22 cellular contexts compared by ENCODE assay signal in the genomic region with DNA sequence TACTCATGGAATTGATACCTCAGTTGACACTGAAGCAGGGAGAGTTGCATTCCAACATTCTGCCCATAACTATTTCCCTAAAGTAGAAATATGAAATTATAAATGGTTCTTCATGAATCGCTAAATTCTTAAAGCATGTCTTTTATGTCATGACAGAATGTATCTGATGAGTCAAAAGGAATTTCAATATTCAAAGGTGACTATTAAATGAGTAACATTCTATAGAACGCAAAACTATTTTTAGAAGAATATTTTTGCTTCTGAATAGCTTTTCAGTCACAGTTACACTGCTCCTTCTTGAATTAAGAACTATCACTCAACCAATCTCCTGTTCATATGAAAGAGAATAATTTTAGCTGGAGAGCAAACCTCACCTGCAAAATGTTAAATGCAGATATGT.
"Had no signal": no experiment of that assay in that cellular context is flagged by ENCODE, and none has a peak within 500 bp of the region (broad histone marks: within the 10 kb centered on the region; RNA-seq: fewer than 3 reads in every experiment).

No MANE protein-coding gene starts in this region.

- H3K4me1 Mint-ChIP-seq: activated CD4-positive, alpha-beta T cell treated with anti-CD3 and anti-CD28 coated beads, Interleukin-2, amount 10 ng/mL, durations not matched to agents 7 days and 5 days; activated CD8-positive, alpha-beta memory T cell treated with anti-CD3 and anti-CD28 coated beads, Interleukin-2, amount 10 ng/mL, durations not matched to agents 7 days and 5 days; activated naive CD4-positive, alpha-beta T cell treated with anti-CD3 and anti-CD28 coated beads, Interleukin-2, amount 10 ng/mL, durations not matched to agents 7 days and 5 days; naive thymus-derived CD4-positive, alpha-beta T cell; neural progenitor cell had no signal

- H3K27me3 ChIP-seq: esophagus muscularis mucosa, gastroesophageal sphincter, heart right ventricle, neural progenitor cell, thyroid gland, upper lobe of right lung had no signal

- H3K4me1 ChIP-seq: esophagus muscularis mucosa, gastroesophageal sphincter, heart right ventricle, neural progenitor cell, thyroid gland, upper lobe of right lung had no signal

- H3K36me3 Mint-ChIP-seq: activated CD8-positive, alpha-beta memory T cell treated with anti-CD3 and anti-CD28 coated beads, Interleukin-2, amount 10 ng/mL, durations not matched to agents 7 days and 5 days; activated naive CD4-positive, alpha-beta T cell treated with anti-CD3 and anti-CD28 coated beads, Interleukin-2, amount 10 ng/mL, durations not matched to agents 7 days and 5 days; neural progenitor cell had no signal

- H3K27me3 Mint-ChIP-seq: activated CD4-positive, alpha-beta T cell treated with anti-CD3 and anti-CD28 coated beads, Interleukin-2, amount 10 ng/mL, durations not matched to agents 7 days and 5 days; activated CD8-positive, alpha-beta memory T cell treated with anti-CD3 and anti-CD28 coated beads, Interleukin-2, amount 10 ng/mL, durations not matched to agents 7 days and 5 days; activated CD8-positive, alpha-beta T cell treated with anti-CD3 and anti-CD28 coated beads for 36 hours; effector memory CD8-positive, alpha-beta T cell had no signal

- H3K9me3 Mint-ChIP-seq: activated naive CD4-positive, alpha-beta T cell treated with anti-CD3 and anti-CD28 coated beads, Interleukin-2, amount 10 ng/mL, durations not matched to agents 7 days and 5 days had no signal

- H3K4me3 Mint-ChIP-seq: activated CD4-positive, alpha-beta T cell treated with anti-CD3 and anti-CD28 coated beads, Interleukin-2, amount 10 ng/mL, durations not matched to agents 7 days and 5 days; activated CD8-positive, alpha-beta memory T cell treated with anti-CD3 and anti-CD28 coated beads, Interleukin-2, amount 10 ng/mL, durations not matched to agents 7 days and 5 days; activated CD8-positive, alpha-beta T cell treated with anti-CD3 and anti-CD28 coated beads for 36 hours; activated naive CD4-positive, alpha-beta T cell treated with anti-CD3 and anti-CD28 coated beads, Interleukin-2, amount 10 ng/mL, durations not matched to agents 7 days and 5 days; effector memory CD8-positive, alpha-beta T cell; naive thymus-derived CD4-positive, alpha-beta T cell; neural progenitor cell had no signal

- H3K36me3 ChIP-seq: esophagus muscularis mucosa, gastroesophageal sphincter, heart right ventricle, neural progenitor cell, thyroid gland, upper lobe of right lung had no signal

- ATAC-seq: activated CD8-positive, alpha-beta memory T cell treated with anti-CD3 and anti-CD28 coated beads, Interleukin-2, amount 10 ng/mL, durations not matched to agents 7 days and 5 days; activated CD8-positive, alpha-beta T cell treated with anti-CD3 and anti-CD28 coated beads for 36 hours; effector memory CD8-positive, alpha-beta T cell; gastroesophageal sphincter; heart right ventricle; naive thymus-derived CD4-positive, alpha-beta T cell; stimulated activated naive CD8-positive, alpha-beta T cell treated with anti-CD3 and anti-CD28 coated beads, Interleukin-15, Interleukin-2, amounts not matched to agents 100 U/mL and 50 U/mL, for 24 hours; upper lobe of right lung had no signal

- H3K9me3 ChIP-seq: esophagus muscularis mucosa, gastroesophageal sphincter, thyroid gland, upper lobe of right lung had no signal

- H3K4me2 ChIP-seq: neural progenitor cell had no signal

- H3K27ac Mint-ChIP-seq: activated CD4-positive, alpha-beta T cell treated with anti-CD3 and anti-CD28 coated beads, Interleukin-2, amount 10 ng/mL, durations not matched to agents 7 days and 5 days; activated CD8-positive, alpha-beta memory T cell treated with anti-CD3 and anti-CD28 coated beads, Interleukin-2, amount 10 ng/mL, durations not matched to agents 7 days and 5 days; activated CD8-positive, alpha-beta T cell treated with anti-CD3 and anti-CD28 coated beads for 36 hours; activated naive CD4-positive, alpha-beta T cell treated with anti-CD3 and anti-CD28 coated beads, Interleukin-2, amount 10 ng/mL, durations not matched to agents 7 days and 5 days; effector memory CD8-positive, alpha-beta T cell; naive thymus-derived CD4-positive, alpha-beta T cell; neural progenitor cell had no signal

- H3K9ac ChIP-seq: neural progenitor cell had no signal

- DNase-seq: activated CD4-positive, alpha-beta T cell treated with anti-CD3 and anti-CD28 coated beads, Interleukin-2, amount 10 ng/mL, durations not matched to agents 7 days and 5 days; activated CD4-positive, CD25-positive, alpha-beta regulatory T cell treated with anti-CD3 and anti-CD28 coated beads, Interleukin-2, amount 50 U/mL, for 72 hours; activated CD8-positive, alpha-beta memory T cell treated with anti-CD3 and anti-CD28 coated beads, Interleukin-2, amount 10 ng/mL, durations not matched to agents 7 days and 5 days; activated CD8-positive, alpha-beta T cell treated with anti-CD3 and anti-CD28 coated beads for 36 hours; activated effector memory CD4-positive, alpha-beta T cell treated with anti-CD3 and anti-CD28 coated beads, Interleukin-2, amount 50 U/mL, for 16 hours; activated naive CD4-positive, alpha-beta T cell treated with anti-CD3 and anti-CD28 coated beads, Interleukin-2, amount 10 ng/mL, durations not matched to agents 7 days and 5 days; activated T-cell treated with anti-CD3 and anti-CD28 coated beads for 4 hours; amygdala; effector memory CD8-positive, alpha-beta T cell; heart right ventricle; kidney; naive thymus-derived CD4-positive, alpha-beta T cell; retina; stimulated activated CD4-positive, alpha-beta T cell treated with anti-CD3 and anti-CD28 coated beads, Interleukin-12 subunit alpha, Interleukin-12 subunit beta, amount 100 ng/mL, for 4 hours; stimulated activated CD4-positive, alpha-beta T cell treated with anti-CD3 and anti-CD28 coated beads, Interleukin-4, amount 100 ng/mL, for 4 hours; stimulated activated naive CD8-positive, alpha-beta T cell treated with anti-CD3 and anti-CD28 coated beads, Interleukin-15, Interleukin-2, amounts not matched to agents 100 U/mL and 50 U/mL, for 24 hours; thyroid gland; upper lobe of right lung had no signal

- H3K4me3 ChIP-seq: esophagus muscularis mucosa, gastroesophageal sphincter, heart right ventricle, lung, neural progenitor cell, thyroid gland, upper lobe of right lung had no signal
